8 cellular contexts compared by ENCODE assay signal in genomic region chr3:134362670-134363380, GRCh38. TPM values are rescaled to one million over a fixed set of nuclear protein-coding genes. Genes with fewer than 3 reads are reported as not detected.
DNase-seq lines count a peak whose midpoint lies in the region; TF ChIP-seq lines count a peak whose summit lies in the region.

No MANE protein-coding gene starts in this region.

- peaks cover 26 to 30% (median 26%) of the 10 kb centered on the region in 3 donors for H3K4me1 Mint-ChIP-seq in CD8-positive, alpha-beta memory T cell

- no peak for TF ChIP-seq CTCF in Peyer's patch (IDR thresholded peaks at IDR 0.05)
- TF ChIP-seq CTCF in left ventricle myocardium inferior (IDR thresholded peaks at IDR 0.05; ENCODE audit: borderline replicate concordance), result no peak
- no peak for TF ChIP-seq CTCF in prostate gland (IDR thresholded peaks at IDR 0.05)

- H3K9me3 ChIP-seq in CD8-positive, alpha-beta memory T cell (ENCODE audit: low read length), result no peaks in the 10 kb centered on the region
- H3K9me3 ChIP-seq in Peyer's patch, result no peaks in the 10 kb centered on the region
- H3K9me3 ChIP-seq in left ventricle myocardium inferior (replicated peaks), result no peaks in the 10 kb centered on the region
- no peaks in the 10 kb centered on the region for H3K9me3 ChIP-seq in prostate gland

- H3K36me3 Mint-ChIP-seq in CD8-positive, alpha-beta memory T cell, result no peaks in the 10 kb centered on the region

- H3K9me3 Mint-ChIP-seq in CD8-positive, alpha-beta memory T cell, result no peaks in the 10 kb centered on the region

- no peak for DNase-seq in CD8-positive, alpha-beta memory T cell
- DNase-seq in Peyer's patch (peak in 1 of 3 donors; percentile 33), left ventricle myocardium inferior (no peak), prostate gland (ENCODE audit: low spot score) (no peak), NCI-H1092 treated with DMSO at 0.1 percent for 48 hours (lab: John Stamatoyannopoulos, UW) (no peak), NCI-H345 treated with DMSO at 0.1 percent for 48 hours (lab: John Stamatoyannopoulos, UW; ENCODE audit: unreplicated experiment) (no peak), NCI-H2107 treated with DMSO at 0.1 percent for 48 hours (lab: John Stamatoyannopoulos, UW; ENCODE audit: unreplicated experiment) (no peak)
- no peak for DNase-seq in stimulated activated CD4-positive, alpha-beta T cell treated with anti-CD3 and anti-CD28 coated beads, Interleukin-1b, Interleukin-23, amount 100 ng/mL, for 48 hours

- CTCF ChIA-PET in CD8-positive, alpha-beta memory T cell (lab: Charles Lee), result interaction anchor here (1.3 to 3.3 kb wide), 2 partner anchors 149 to 150 kb away, joined by 3 to 9 read pairs; no protein-coding TSS in a partner anchor

- H3K27me3 Mint-ChIP-seq in CD8-positive, alpha-beta memory T cell, result peaks cover 2 to 14% of the 10 kb centered on the region in 2 donors

- H3K27me3 ChIP-seq in CD8-positive, alpha-beta memory T cell (ENCODE audit: insufficient read depth, low read length, poor library complexity, severe bottlenecking), result no peaks in the 10 kb centered on the region
- no peaks in the 10 kb centered on the region for H3K27me3 ChIP-seq in Peyer's patch
- no peaks in the 10 kb centered on the region for H3K27me3 ChIP-seq in left ventricle myocardium inferior (ENCODE audit: low read depth)
- H3K27me3 ChIP-seq in prostate gland (replicated peaks; ENCODE audit: insufficient read depth), result no peaks in the 10 kb centered on the region

- H3K4me3 ChIP-seq in CD8-positive, alpha-beta memory T cell (ENCODE audit: low read length), result no peak overlapping the region
- H3K4me3 ChIP-seq in Peyer's patch (no peak overlapping the region), left ventricle myocardium inferior (peak overlapping the region; percentile 58), prostate gland (no peak overlapping the region)

- peaks cover 24% of the 10 kb centered on the region for H3K4me1 ChIP-seq in CD8-positive, alpha-beta memory T cell (ENCODE audit: insufficient read depth, low read length)
- peaks cover 0 to 59% (median 7%) of the 10 kb centered on the region in 4 donors for H3K4me1 ChIP-seq in Peyer's patch
- H3K4me1 ChIP-seq in left ventricle myocardium inferior, result peaks cover 99% of the 10 kb centered on the region
- H3K4me1 ChIP-seq in prostate gland (replicated peaks), result peaks cover 26% of the 10 kb centered on the region

- TF ChIP-seq POLR2A in Peyer's patch (IDR thresholded peaks at IDR 0.05), result no peak
- TF ChIP-seq POLR2A in prostate gland (IDR thresholded peaks at IDR 0.05), result no peak

- no peak overlapping the region for H3K27ac ChIP-seq in CD8-positive, alpha-beta memory T cell (ENCODE audit: low read depth, low read length)
- H3K27ac ChIP-seq in Peyer's patch (peak overlapping the region; percentile 51 to 87 (median 73)), left ventricle myocardium inferior (replicated peaks) (peak overlapping the region; percentile 100), prostate gland (peak overlapping the region; percentile 74 to 80)

- POLR2A ChIA-PET in CD8-positive, alpha-beta memory T cell (lab: Charles Lee), result no interaction called here

- no peaks in the 10 kb centered on the region for H3K36me3 ChIP-seq in CD8-positive, alpha-beta memory T cell (ENCODE audit: insufficient read depth, low read length)
- H3K36me3 ChIP-seq in Peyer's patch (peaks cover 0 to 78% (median 0%) of the 10 kb centered on the region in 3 donors), left ventricle myocardium inferior (peaks cover 93% of the 10 kb centered on the region), prostate gland (peaks cover 29 to 56% of the 10 kb centered on the region in 2 donors)

- H3K4me3 Mint-ChIP-seq in CD8-positive, alpha-beta memory T cell, result peak overlapping the region in 6 of 7 donors; percentile 47 to 84 (median 69)

- intact Hi-C loops in left ventricle myocardium inferior (cut with micrococcal nuclease), result no loop called here
- intact Hi-C loops in prostate gland (cut with DNase I), result no loop called here

- WGBS in prostate gland, result 86% methylated on average over 6 of the region's 6 CpGs

- H3K27ac Mint-ChIP-seq in CD8-positive, alpha-beta memory T cell, result peak overlapping the region in 2 of 8 donors; percentile 39 to 63

RNA-seq across cellular contexts. Expression of gene AMOTL2, which starts 11.4 kb away (rescaled TPM):
- total RNA-seq in CD8-positive, alpha-beta memory T cell, result not detected
- 0.10 TPM for polyA plus RNA-seq in CD8-positive, alpha-beta memory T cell
- total RNA-seq in Peyer's patch (10 to 100 TPM; 20.3 to 72.8 (median 31.6) TPM), left ventricle myocardium inferior (44.4 TPM), prostate gland (10 to 100 TPM; 86.1 to 92.8 TPM)

Comparison
In these comparisons a context has a peak if more than half of its experiments do, and no peak if none do; other contexts are left out.
1. RNA of gene AMOTL2, which starts 11.4 kb away (total RNA-seq): 86.1 to 92.8 TPM in prostate gland, 44.4 TPM in left ventricle myocardium inferior (single experiment) and 20.3 to 72.8 TPM in Peyer's patch; not detected in CD8-positive, alpha-beta memory T cell; every median in the first group is over 10 times any median in the second.